Comparison of ENCODE assay signal across 1 cellular context in the genomic region with DNA sequence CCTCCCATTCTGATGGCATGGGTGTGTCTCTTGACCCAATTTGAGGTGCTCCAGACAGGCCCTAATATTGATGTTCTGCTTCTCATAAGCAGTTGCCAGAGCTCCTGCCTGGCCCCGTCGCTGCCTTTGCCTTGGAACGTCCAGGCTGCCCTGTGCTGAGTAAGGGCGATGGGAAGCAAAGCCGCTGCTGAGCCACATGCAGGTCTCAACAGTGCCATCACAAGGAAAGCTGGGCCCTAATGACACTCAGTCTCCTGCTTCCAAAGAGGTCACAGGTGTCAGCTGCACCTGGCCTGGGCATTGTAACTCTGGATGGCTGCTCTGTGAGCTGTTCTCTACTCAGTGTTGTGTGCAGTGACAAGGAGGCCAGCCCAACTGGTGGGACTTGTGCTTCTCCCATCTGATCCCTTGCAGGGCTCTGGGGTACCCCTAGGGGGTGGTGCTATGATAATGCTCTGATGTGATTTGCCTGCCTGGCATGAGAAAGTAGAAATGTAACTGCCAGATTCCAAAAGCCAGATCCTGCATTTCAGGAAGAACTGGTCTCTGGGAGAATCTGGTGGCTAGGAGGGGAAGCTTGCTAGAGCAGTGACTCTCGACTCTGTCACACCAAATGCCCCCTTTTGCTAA.
TF ChIP-seq lines count a peak whose summit lies in the region.

No MANE protein-coding gene starts in this region.

TF ChIP-seq in GM12878, 131 proteins besides CTCF, POLR2A, EP300 and RAD21 (continued from another document):
- TF ChIP-seq, protein P1, sequence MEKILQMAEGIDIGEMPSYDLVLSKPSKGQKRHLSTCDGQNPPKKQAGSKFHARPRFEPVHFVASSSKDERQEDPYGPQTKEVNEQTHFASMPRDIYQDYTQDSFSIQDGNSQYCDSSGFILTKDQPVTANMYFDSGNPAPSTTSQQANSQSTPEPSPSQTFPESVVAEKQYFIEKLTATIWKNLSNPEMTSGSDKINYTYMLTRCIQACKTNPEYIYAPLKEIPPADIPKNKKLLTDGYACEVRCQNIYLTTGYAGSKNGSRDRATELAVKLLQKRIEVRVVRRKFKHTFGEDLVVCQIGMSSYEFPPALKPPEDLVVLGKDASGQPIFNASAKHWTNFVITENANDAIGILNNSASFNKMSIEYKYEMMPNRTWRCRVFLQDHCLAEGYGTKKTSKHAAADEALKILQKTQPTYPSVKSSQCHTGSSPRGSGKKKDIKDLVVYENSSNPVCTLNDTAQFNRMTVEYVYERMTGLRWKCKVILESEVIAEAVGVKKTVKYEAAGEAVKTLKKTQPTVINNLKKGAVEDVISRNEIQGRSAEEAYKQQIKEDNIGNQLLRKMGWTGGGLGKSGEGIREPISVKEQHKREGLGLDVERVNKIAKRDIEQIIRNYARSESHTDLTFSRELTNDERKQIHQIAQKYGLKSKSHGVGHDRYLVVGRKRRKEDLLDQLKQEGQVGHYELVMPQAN (conservative IDR thresholded peaks at IDR 0.05): no peak
- TF ChIP-seq SMC3 (IDR thresholded peaks at IDR 0.05; ENCODE audit: borderline replicate concordance, low read length) (no peak), SMAD5 (IDR thresholded peaks at IDR 0.05; ENCODE audit: low read depth) (no peak), NFYA (IDR thresholded peaks at IDR 0.05; ENCODE audit: borderline replicate concordance, low read depth, low read length) (no peak), NFXL1 (IDR thresholded peaks at IDR 0.05; ENCODE audit: borderline replicate concordance) (no peak), CHD1 (IDR thresholded peaks at IDR 0.05; ENCODE audit: low read depth, low read length) (no peak), DPF2 (IDR thresholded peaks at IDR 0.05) (no peak), RFX5 (IDR thresholded peaks at IDR 0.05; ENCODE audit: low read depth, low read length) (no peak), POU2F2 (IDR thresholded peaks at IDR 0.05; ENCODE audit: borderline replicate concordance, low read depth, low read length) (no peak), YY1 (IDR thresholded peaks at IDR 0.05; ENCODE audit: low read depth, low read length) (no peak), RCOR1 (conservative IDR thresholded peaks at IDR 0.05; ENCODE audit: low read depth, low read length) (no peak)
- TF ChIP-seq, protein P2, sequence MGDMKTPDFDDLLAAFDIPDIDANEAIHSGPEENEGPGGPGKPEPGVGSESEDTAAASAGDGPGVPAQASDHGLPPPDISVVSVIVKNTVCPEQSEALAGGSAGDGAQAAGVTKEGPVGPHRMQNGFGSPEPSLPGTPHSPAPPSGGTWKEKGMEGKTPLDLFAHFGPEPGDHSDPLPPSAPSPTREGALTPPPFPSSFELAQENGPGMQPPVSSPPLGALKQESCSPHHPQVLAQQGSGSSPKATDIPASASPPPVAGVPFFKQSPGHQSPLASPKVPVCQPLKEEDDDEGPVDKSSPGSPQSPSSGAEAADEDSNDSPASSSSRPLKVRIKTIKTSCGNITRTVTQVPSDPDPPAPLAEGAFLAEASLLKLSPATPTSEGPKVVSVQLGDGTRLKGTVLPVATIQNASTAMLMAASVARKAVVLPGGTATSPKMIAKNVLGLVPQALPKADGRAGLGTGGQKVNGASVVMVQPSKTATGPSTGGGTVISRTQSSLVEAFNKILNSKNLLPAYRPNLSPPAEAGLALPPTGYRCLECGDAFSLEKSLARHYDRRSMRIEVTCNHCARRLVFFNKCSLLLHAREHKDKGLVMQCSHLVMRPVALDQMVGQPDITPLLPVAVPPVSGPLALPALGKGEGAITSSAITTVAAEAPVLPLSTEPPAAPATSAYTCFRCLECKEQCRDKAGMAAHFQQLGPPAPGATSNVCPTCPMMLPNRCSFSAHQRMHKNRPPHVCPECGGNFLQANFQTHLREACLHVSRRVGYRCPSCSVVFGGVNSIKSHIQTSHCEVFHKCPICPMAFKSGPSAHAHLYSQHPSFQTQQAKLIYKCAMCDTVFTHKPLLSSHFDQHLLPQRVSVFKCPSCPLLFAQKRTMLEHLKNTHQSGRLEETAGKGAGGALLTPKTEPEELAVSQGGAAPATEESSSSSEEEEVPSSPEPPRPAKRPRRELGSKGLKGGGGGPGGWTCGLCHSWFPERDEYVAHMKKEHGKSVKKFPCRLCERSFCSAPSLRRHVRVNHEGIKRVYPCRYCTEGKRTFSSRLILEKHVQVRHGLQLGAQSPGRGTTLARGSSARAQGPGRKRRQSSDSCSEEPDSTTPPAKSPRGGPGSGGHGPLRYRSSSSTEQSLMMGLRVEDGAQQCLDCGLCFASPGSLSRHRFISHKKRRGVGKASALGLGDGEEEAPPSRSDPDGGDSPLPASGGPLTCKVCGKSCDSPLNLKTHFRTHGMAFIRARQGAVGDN (IDR thresholded peaks at IDR 0.05): no peak
- TF ChIP-seq, protein P3, sequence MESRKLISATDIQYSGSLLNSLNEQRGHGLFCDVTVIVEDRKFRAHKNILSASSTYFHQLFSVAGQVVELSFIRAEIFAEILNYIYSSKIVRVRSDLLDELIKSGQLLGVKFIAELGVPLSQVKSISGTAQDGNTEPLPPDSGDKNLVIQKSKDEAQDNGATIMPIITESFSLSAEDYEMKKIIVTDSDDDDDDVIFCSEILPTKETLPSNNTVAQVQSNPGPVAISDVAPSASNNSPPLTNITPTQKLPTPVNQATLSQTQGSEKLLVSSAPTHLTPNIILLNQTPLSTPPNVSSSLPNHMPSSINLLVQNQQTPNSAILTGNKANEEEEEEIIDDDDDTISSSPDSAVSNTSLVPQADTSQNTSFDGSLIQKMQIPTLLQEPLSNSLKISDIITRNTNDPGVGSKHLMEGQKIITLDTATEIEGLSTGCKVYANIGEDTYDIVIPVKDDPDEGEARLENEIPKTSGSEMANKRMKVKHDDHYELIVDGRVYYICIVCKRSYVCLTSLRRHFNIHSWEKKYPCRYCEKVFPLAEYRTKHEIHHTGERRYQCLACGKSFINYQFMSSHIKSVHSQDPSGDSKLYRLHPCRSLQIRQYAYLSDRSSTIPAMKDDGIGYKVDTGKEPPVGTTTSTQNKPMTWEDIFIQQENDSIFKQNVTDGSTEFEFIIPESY (IDR thresholded peaks at IDR 0.05): no peak
- TF ChIP-seq, protein P4, sequence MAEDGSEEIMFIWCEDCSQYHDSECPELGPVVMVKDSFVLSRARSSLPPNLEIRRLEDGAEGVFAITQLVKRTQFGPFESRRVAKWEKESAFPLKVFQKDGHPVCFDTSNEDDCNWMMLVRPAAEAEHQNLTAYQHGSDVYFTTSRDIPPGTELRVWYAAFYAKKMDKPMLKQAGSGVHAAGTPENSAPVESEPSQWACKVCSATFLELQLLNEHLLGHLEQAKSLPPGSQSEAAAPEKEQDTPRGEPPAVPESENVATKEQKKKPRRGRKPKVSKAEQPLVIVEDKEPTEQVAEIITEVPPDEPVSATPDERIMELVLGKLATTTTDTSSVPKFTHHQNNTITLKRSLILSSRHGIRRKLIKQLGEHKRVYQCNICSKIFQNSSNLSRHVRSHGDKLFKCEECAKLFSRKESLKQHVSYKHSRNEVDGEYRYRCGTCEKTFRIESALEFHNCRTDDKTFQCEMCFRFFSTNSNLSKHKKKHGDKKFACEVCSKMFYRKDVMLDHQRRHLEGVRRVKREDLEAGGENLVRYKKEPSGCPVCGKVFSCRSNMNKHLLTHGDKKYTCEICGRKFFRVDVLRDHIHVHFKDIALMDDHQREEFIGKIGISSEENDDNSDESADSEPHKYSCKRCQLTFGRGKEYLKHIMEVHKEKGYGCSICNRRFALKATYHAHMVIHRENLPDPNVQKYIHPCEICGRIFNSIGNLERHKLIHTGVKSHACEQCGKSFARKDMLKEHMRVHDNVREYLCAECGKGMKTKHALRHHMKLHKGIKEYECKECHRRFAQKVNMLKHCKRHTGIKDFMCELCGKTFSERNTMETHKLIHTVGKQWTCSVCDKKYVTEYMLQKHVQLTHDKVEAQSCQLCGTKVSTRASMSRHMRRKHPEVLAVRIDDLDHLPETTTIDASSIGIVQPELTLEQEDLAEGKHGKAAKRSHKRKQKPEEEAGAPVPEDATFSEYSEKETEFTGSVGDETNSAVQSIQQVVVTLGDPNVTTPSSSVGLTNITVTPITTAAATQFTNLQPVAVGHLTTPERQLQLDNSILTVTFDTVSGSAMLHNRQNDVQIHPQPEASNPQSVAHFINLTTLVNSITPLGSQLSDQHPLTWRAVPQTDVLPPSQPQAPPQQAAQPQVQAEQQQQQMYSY (CRISPR knock-in tag; IDR thresholded peaks at IDR 0.05): no peak
TF ChIP-seq in GM12878: peak in this region for 0.
